11 cellular contexts compared by ENCODE assay signal in genomic region chr19:44757057-44757734, GRCh38. TPM values are rescaled to one million over a fixed set of nuclear protein-coding genes. Genes with fewer than 3 reads are reported as not detected.
DNase-seq lines count a peak whose midpoint lies in the region; ATAC-seq, FAIRE-seq and TF ChIP-seq lines count a peak whose summit lies in the region.
"Had no signal": no experiment of that assay in that cellular context is flagged by ENCODE, and none has a peak within 500 bp of the region (broad histone marks: within the 10 kb centered on the region; RNA-seq: fewer than 3 reads in every experiment).

No MANE protein-coding gene starts in this region.

- H3K27ac ChIP-seq in colonic mucosa, result peak overlapping the region; percentile 53
- peak overlapping the region; percentile 80 to 84 for H3K27ac ChIP-seq in kidney (ENCODE audit: low read depth in 2 of 2, low read length in 2 of 2)
- peak overlapping the region; percentile 86 to 96 (median 92) for H3K27ac ChIP-seq in gastrocnemius medialis
- H3K27ac ChIP-seq in Karpas-422 (ENCODE audit: low read length), result no peak overlapping the region

- TF ChIP-seq CTCF in colonic mucosa (IDR thresholded peaks at IDR 0.05) (no peak), kidney (IDR thresholded peaks at IDR 0.05; ENCODE audit: borderline replicate concordance, extremely low read depth, insufficient read depth) (no peak), gastrocnemius medialis (IDR thresholded peaks at IDR 0.05 in 4 of 5, conservative IDR thresholded peaks at IDR 0.05 in 1 of 5) (no peak), GM13976 (IDR thresholded peaks at IDR 0.05; ENCODE audit: borderline replicate concordance, control extremely low read depth, extremely low read depth, insufficient read depth, missing control alignments) (no peak)

- no peaks in the 10 kb centered on the region for H3K9me2 ChIP-seq in Karpas-422 (replicated peaks; ENCODE audit: insufficient read depth, low read length)

- H3K79me2 ChIP-seq in Karpas-422 (ENCODE audit: low read length), result no peaks in the 10 kb centered on the region

- TF ChIP-seq POLR2A in gastrocnemius medialis (IDR thresholded peaks at IDR 0.05), result no peak

- FAIRE-seq in kidney (lab: Jason Lieb, UNC), result no peak

- H3K9me3 ChIP-seq in colonic mucosa (no peaks in the 10 kb centered on the region), kidney (ENCODE audit: control insufficient read depth in 1 of 2, low read length in 2 of 2) (no peaks in the 10 kb centered on the region), gastrocnemius medialis (no peaks in the 10 kb centered on the region), Karpas-422 (ENCODE audit: low read length) (no peaks in the 10 kb centered on the region)

- DNase-seq in HCEC 1CT (peak; percentile 71), colonic mucosa (no peak), kidney (peak; percentile 93), gastrocnemius medialis (peak in 1 of 2 donors; percentile 66), Karpas-422 (no peak), globus pallidus (ENCODE audit: low spot score) (no peak), GM13976 (ENCODE audit: low spot score) (no peak)
- DNase-seq: activated B cell treated with CpG ODN at 0.5 μM for 24 hours; NCI-H187 treated with DMSO at 0.1 percent for 48 hours; stimulated activated CD4-positive, alpha-beta T cell treated with anti-CD3 and anti-CD28 coated beads, Interleukin-2, amount 100 ng/mL, for 48 hours had no signal

- H3K36me3 ChIP-seq in colonic mucosa, result peaks cover 9% of the 10 kb centered on the region
- H3K36me3 ChIP-seq in kidney (ENCODE audit: control insufficient read depth in 1 of 2, insufficient read depth in 2 of 2, low read length in 2 of 2), result peaks cover 15 to 21% of the 10 kb centered on the region in 2 donors
- peaks cover 0 to 30% of the 10 kb centered on the region in 2 donors for H3K36me3 ChIP-seq in gastrocnemius medialis
- no peaks in the 10 kb centered on the region for H3K36me3 ChIP-seq in Karpas-422 (ENCODE audit: insufficient read depth, low read length)

- in situ Hi-C loops in gastrocnemius medialis (cut with MboI; ENCODE audit: low sequenced_read_pairs in 4 of 4) (no loop called here), GM13976 (cut with MboI; ENCODE audit: low sequenced_read_pairs, unreplicated experiment) (no loop called here)

- H3K9ac ChIP-seq in colonic mucosa (ENCODE audit: low read depth in 2 of 2, low read length in 2 of 2) (peak overlapping the region; percentile 41 to 55), kidney (ENCODE audit: low read length in 2 of 2) (peak overlapping the region in 1 of 2 donors; percentile 26), Karpas-422 (ENCODE audit: low read length) (no peak overlapping the region)

- peak; percentile 6 to 34 for ATAC-seq in gastrocnemius medialis
- ATAC-seq in GM21390 (IDR thresholded peaks at IDR 0.05; ENCODE audit: unreplicated experiment), result no peak

- no peak overlapping the region for H3K4me2 ChIP-seq in Karpas-422 (ENCODE audit: low read depth, low read length, poor library complexity, severe bottlenecking)

- H3K4me3 ChIP-seq in colonic mucosa (peak overlapping the region; percentile 28), kidney (ENCODE audit: low read length in 2 of 2) (peak overlapping the region; percentile 12 to 39), gastrocnemius medialis (peak overlapping the region; percentile 50 to 54 (median 53)), Karpas-422 (ENCODE audit: low read length) (no peak overlapping the region)

- H3K27me3 ChIP-seq in colonic mucosa (no peaks in the 10 kb centered on the region), gastrocnemius medialis (no peaks in the 10 kb centered on the region), Karpas-422 (ENCODE audit: low read length) (no peaks in the 10 kb centered on the region)

- H4K20me1 ChIP-seq in Karpas-422 (ENCODE audit: insufficient read depth, low read depth, low read length), result no peaks in the 10 kb centered on the region

- no peak overlapping the region for H2AFZ ChIP-seq in Karpas-422 (ENCODE audit: low read length)

- intact Hi-C loops in colonic mucosa (cut with DNase I), result no loop called here
- intact Hi-C loops in kidney (cut with DNase I), result no loop called here
- intact Hi-C loops in gastrocnemius medialis (cut with DNase I; ENCODE audit: low total_unique reads), result no loop called here

- H3K4me1 ChIP-seq in colonic mucosa (peaks cover 23% of the 10 kb centered on the region), kidney (ENCODE audit: control insufficient read depth in 1 of 2, insufficient read depth in 1 of 2, low read depth in 1 of 2, low read length in 2 of 2) (peaks cover 20 to 40% of the 10 kb centered on the region in 2 donors), gastrocnemius medialis (peaks cover 45 to 52% of the 10 kb centered on the region in 2 donors), Karpas-422 (ENCODE audit: low read length) (peaks cover 22% of the 10 kb centered on the region)

RNA-seq across cellular contexts. Expression of gene BCL3, which starts 8.7 kb away (rescaled TPM):
- total RNA-seq in colonic mucosa (10 to 100 TPM; 76.4 to 99.5 TPM), kidney (86.8 TPM), gastrocnemius medialis (10 to 100 TPM in 1 of 4 donors, 1 to 10 TPM in 3; 7.2 to 15.7 (median 8.5) TPM)
- polyA plus RNA-seq in kidney (ENCODE audit: insufficient read depth, low read depth, low replicate concordance), result 23.2 TPM
- 0.54 TPM in 1 of 2 replicates, not detected in the other for total RNA-seq in Karpas-422 (2014; rRNA removed; shearing (Covaris generic); ENCODE audit: low replicate concordance)

RNA-seq across cellular contexts. Expression of gene CBLC, which starts 20.5 kb away (rescaled TPM):
- total RNA-seq in colonic mucosa (10 to 100 TPM; 65.6 to 78.0 TPM), kidney (11.5 TPM), gastrocnemius medialis (under 1 TPM in 1 of 4 donors, not detected in 3; 0.49 TPM)
- 8.2 TPM for polyA plus RNA-seq in kidney (ENCODE audit: insufficient read depth, low read depth, low replicate concordance)
- not detected in 2 replicates for total RNA-seq in Karpas-422 (2014; rRNA removed; shearing (Covaris generic); ENCODE audit: low replicate concordance)
- total RNA-seq: activated B cell treated with CpG ODN at 0.5 μM for 24 hours had no signal

RNA-seq across cellular contexts. Expression of gene BCAM, which starts 51.7 kb away (rescaled TPM):
- total RNA-seq in colonic mucosa, result 10 to 100 TPM; 15.1 to 20.7 TPM
- 748 TPM for total RNA-seq in kidney
- polyA plus RNA-seq in kidney (ENCODE audit: insufficient read depth, low read depth, low replicate concordance), result 671 TPM
- 10 to 100 TPM; 10.2 to 24.6 (median 23.6) TPM for total RNA-seq in gastrocnemius medialis
- not detected in 2 replicates for total RNA-seq in Karpas-422 (2014; rRNA removed; shearing (Covaris generic); ENCODE audit: low replicate concordance)
- total RNA-seq: activated B cell treated with CpG ODN at 0.5 μM for 24 hours had no signal

RNA-seq across cellular contexts. Expression of gene CEACAM16, which starts 58.2 kb away (rescaled TPM):
- total RNA-seq in colonic mucosa (under 1 TPM in 1 of 2 donors, not detected in 1; 0.52 TPM), kidney (not detected), gastrocnemius medialis (not detected)
- polyA plus RNA-seq in kidney (ENCODE audit: insufficient read depth, low read depth, low replicate concordance), result not detected
- not detected in 2 replicates for total RNA-seq in Karpas-422 (2014; rRNA removed; shearing (Covaris generic); ENCODE audit: low replicate concordance)
- total RNA-seq: activated B cell treated with CpG ODN at 0.5 μM for 24 hours had no signal

Comparison
In these comparisons a context has a peak if more than half of its experiments do, and no peak if none do; other contexts are left out.
1. DNase-seq: peak in HCEC 1CT (single experiment) and kidney (single experiment); none in colonic mucosa (single experiment), Karpas-422 (single experiment), globus pallidus (single experiment) and GM13976 (single experiment).
2. RNA of gene BCAM, which starts 51.7 kb away (total RNA-seq): 748 TPM in kidney (single experiment); 10.2 to 24.6 TPM in gastrocnemius medialis, 15.1 to 20.7 TPM in colonic mucosa and not detected in Karpas-422; every median in the first group is over 10 times any median in the second.